Comparison of ENCODE assay signal across 31 cellular contexts in the genomic region with DNA sequence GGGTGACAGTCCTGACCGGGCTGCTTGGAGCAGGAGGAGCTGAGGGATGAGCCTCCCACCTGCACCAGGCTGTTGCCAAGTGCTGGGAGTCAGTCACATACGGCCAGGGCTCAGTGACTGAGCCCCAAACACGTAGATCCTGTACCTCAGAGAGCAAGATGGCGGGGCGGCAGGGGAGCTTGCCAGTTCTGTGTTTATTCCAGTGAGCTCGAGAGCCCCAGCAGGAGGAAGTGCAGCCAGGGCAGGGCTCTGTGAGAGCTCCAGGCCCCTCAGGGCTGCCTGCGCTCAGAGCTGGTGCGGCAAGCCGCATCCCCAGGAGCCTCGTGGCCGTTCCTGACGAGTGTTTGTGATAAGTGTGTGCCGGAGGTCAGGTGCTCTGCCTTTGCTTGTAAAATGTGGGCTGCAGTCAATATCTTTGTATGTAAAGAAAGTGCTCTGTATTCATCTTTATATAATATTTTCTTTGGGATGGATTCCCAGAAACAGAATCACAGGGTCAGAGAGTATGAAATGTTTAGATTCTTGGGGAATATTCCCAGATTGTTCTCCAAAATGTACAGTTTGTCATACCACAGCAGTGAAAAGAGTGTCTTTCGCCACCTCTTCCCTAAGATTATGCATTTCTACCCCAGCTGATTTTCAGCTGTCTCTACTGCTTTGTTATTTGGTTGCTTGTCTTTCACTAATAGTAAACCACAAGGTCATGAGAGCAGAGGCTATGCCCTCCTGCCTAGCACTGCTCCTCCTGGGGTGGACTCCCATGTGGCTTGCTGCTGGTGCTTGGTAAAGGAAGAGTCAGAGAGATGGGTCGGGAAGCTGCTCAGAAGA. TPM values are rescaled to one million over a fixed set of nuclear protein-coding genes. Genes with fewer than 3 reads are reported as not detected.
A peak's percentile ranks its signal among the peaks of the same experiment; 100 is the strongest.
DNase-seq lines count a peak whose midpoint lies in the region; ATAC-seq, FAIRE-seq and TF ChIP-seq lines count a peak whose summit lies in the region.
"Had no signal": no experiment of that assay in that cellular context is flagged by ENCODE, and none has a peak within 500 bp of the region (broad histone marks: within the 10 kb centered on the region; RNA-seq: fewer than 3 reads in every experiment).

No MANE protein-coding gene starts in this region.

- H3K4me3 ChIP-seq in HepG2 (replicated peaks in 1 of 3; ENCODE audit: insufficient read depth in 1 of 3, low read depth in 2 of 3, low read length in 3 of 3) (no peak overlapping the region), right lobe of liver (no peak overlapping the region), left lung (no peak overlapping the region)
- H3K4me3 ChIP-seq: BLaER1 treated with 17β-estradiol and CSF1 and Interleukin-3, amounts not matched to agents 10 nM and 100 nM; colonic mucosa; psoas muscle had no signal

- in situ Hi-C loops in HepG2 (cut with HindIII; ENCODE audit: extremely low pct_ligation_motif_present, low pct_unique_long_range_greater_than_20kb), result no loop called here

- no peaks in the 10 kb centered on the region for H4K20me1 ChIP-seq in HepG2 (ENCODE audit: insufficient read depth, low read length)

- BruUV-seq in HepG2 (replicated peaks; lab: Mats Ljungman, UMichigan), result no TSS peak

- H3K9ac ChIP-seq in HepG2 (ENCODE audit: insufficient read depth, low read depth, low read length), result no peak overlapping the region
- H3K9ac ChIP-seq: BLaER1 treated with 17β-estradiol and CSF1 and Interleukin-3, amounts not matched to agents 10 nM and 100 nM; SK-N-SH had no signal

- ATAC-seq in HepG2 (no peak), right lobe of liver (no peak), left lung (peak; percentile 92), GM18867 (IDR thresholded peaks at IDR 0.05; ENCODE audit: unreplicated experiment) (no peak)
- no peak for ATAC-seq in stimulated activated naive CD8-positive, alpha-beta T cell treated with anti-CD3 and anti-CD28 coated beads, Interleukin-15, Interleukin-2, amounts not matched to agents 100 U/mL and 50 U/mL, for 24 hours
- ATAC-seq: psoas muscle had no signal

- peak overlapping the region; percentile 51 for H3K27ac Mint-ChIP-seq in activated naive CD8-positive, alpha-beta T cell treated with anti-CD3 and anti-CD28 coated beads for 36 hours
- H3K27ac Mint-ChIP-seq: activated T-helper 1 cell treated with anti-CD3 and anti-CD28 coated beads, Interleukin-12 subunit alpha, Interleukin-12 subunit beta, Interleukin-2, Interleukin-4 antibody, amounts not matched to agents 30 ng/mL and 10 ng/mL and 1 ng/mL, durations not matched to agents 14 hours and 24 hours and 36 hours; T-helper 1 cell treated with Interleukin-12 subunit alpha and Interleukin-12 subunit beta and Interleukin-4 antibody, amounts not matched to agents 30 μg/mL and 1 μg/mL, for 36 hours had no signal

- TF ChIP-seq EP300 in HepG2 (IDR thresholded peaks at IDR 0.05; ENCODE audit: low read depth in 2 of 2, low read length in 2 of 2) (no peak), HepG2 (CRISPR knock-in tag; IDR thresholded peaks at IDR 0.05; ENCODE audit: borderline replicate concordance) (no peak)

- H3K9me3 ChIP-seq in HepG2 (ENCODE audit: low read length) (no peaks in the 10 kb centered on the region), right lobe of liver (no peaks in the 10 kb centered on the region), left lung (no peaks in the 10 kb centered on the region)
- H3K9me3 ChIP-seq: BLaER1 treated with 17β-estradiol and CSF1 and Interleukin-3, amounts not matched to agents 10 nM and 100 nM; colonic mucosa; psoas muscle; SK-N-SH had no signal

- H3K36me3 Mint-ChIP-seq in activated naive CD8-positive, alpha-beta T cell treated with anti-CD3 and anti-CD28 coated beads for 36 hours, result peaks cover 60% of the 10 kb centered on the region

- no peaks in the 10 kb centered on the region for H3K79me2 ChIP-seq in HepG2 (ENCODE audit: insufficient read depth, low read length)

- intact Hi-C loops in HepG2 (cut with micrococcal nuclease; ENCODE audit: unreplicated experiment), result no loop called here
- intact Hi-C loops in right lobe of liver (cut with DNase I), result no loop called here
- intact Hi-C loops in left lung (cut with DNase I), result no loop called here

- H3K36me3 ChIP-seq in HepG2 (replicated peaks in 1 of 2; ENCODE audit: control insufficient read depth in 1 of 2, insufficient read depth in 2 of 2, low read length in 2 of 2) (peaks cover 46 to 89% of the 10 kb centered on the region in 2 experiments), right lobe of liver (peaks cover 0 to 24% (median 7%) of the 10 kb centered on the region in 4 donors), left lung (peaks cover 0 to 98% of the 10 kb centered on the region in 2 donors)

- H3K27me3 ChIP-seq in HepG2 (ENCODE audit: control insufficient read depth in 1 of 2, insufficient read depth in 2 of 2, low read length in 2 of 2) (no peaks in the 10 kb centered on the region; a peak in 1 of 5 replicates), right lobe of liver (no peaks in the 10 kb centered on the region), left lung (no peaks in the 10 kb centered on the region)
- H3K27me3 ChIP-seq: BLaER1 treated with 17β-estradiol and CSF1 and Interleukin-3, amounts not matched to agents 10 nM and 100 nM; colonic mucosa had no signal

- no peak for FAIRE-seq in HepG2 (lab: Jason Lieb, UNC)
- FAIRE-seq: TTC549 had no signal

- over 99% methylated on average over 12 of the region's 15 CpGs for WGBS in HepG2 (ENCODE audit: low lambda C conversion rate)
- WGBS in right lobe of liver (ENCODE audit: insufficient coverage, low coverage, low lambda C conversion rate, missing lambda C conversion rate), result 90% methylated on average over 2 of the region's 15 CpGs

- TF ChIP-seq POLR2A in HepG2 (IDR thresholded peaks at IDR 0.05; ENCODE audit: insufficient read depth in 1 of 2, low read depth in 2 of 2, low read length in 2 of 2), result no peak
- no peak for TF ChIP-seq POLR2A in right lobe of liver (IDR thresholded peaks at IDR 0.05)

- no peak for TF ChIP-seq RAD21 in HepG2 (CRISPR knock-in tag; IDR thresholded peaks at IDR 0.05)

- no peaks in the 10 kb centered on the region for H3K4me1 Mint-ChIP-seq in activated naive CD8-positive, alpha-beta T cell treated with anti-CD3 and anti-CD28 coated beads for 36 hours
- H3K4me1 Mint-ChIP-seq: activated naive CD4-positive, alpha-beta T cell treated with anti-CD3 and anti-CD28 coated beads, Interleukin-2, amount 10 ng/mL, durations not matched to agents 7 days and 5 days; naive B cell had no signal

- H3K4me1 ChIP-seq in HepG2 (ENCODE audit: insufficient read depth, low read length), result peaks cover 15% of the 10 kb centered on the region; the same call in 1 of the 2 replicates
- H3K4me1 ChIP-seq in right lobe of liver, result peaks cover 0 to 6% (median 0%) of the 10 kb centered on the region in 4 donors
- no peaks in the 10 kb centered on the region for H3K4me1 ChIP-seq in left lung
- H3K4me1 ChIP-seq: BLaER1 treated with 17β-estradiol and CSF1 and Interleukin-3, amounts not matched to agents 10 nM and 100 nM; colonic mucosa; psoas muscle had no signal

- H3K9me3 Mint-ChIP-seq in activated naive CD8-positive, alpha-beta T cell treated with anti-CD3 and anti-CD28 coated beads for 36 hours, result no peaks in the 10 kb centered on the region
- H3K9me3 Mint-ChIP-seq: activated naive CD4-positive, alpha-beta T cell treated with anti-CD3 and anti-CD28 coated beads, Interleukin-2, amount 10 ng/mL, durations not matched to agents 7 days and 5 days; activated T-helper 1 cell treated with anti-CD3 and anti-CD28 coated beads, Interleukin-12 subunit alpha, Interleukin-12 subunit beta, Interleukin-2, Interleukin-4 antibody, amounts not matched to agents 30 ng/mL and 10 ng/mL and 1 ng/mL, durations not matched to agents 14 hours and 24 hours and 36 hours; IgD-negative memory B cell; T-helper 1 cell treated with Interleukin-12 subunit alpha and Interleukin-12 subunit beta and Interleukin-4 antibody, amounts not matched to agents 30 μg/mL and 1 μg/mL, for 36 hours had no signal

- no peak overlapping the region for H3K4me3 Mint-ChIP-seq in activated naive CD8-positive, alpha-beta T cell treated with anti-CD3 and anti-CD28 coated beads for 36 hours
- H3K4me3 Mint-ChIP-seq: activated naive CD4-positive, alpha-beta T cell treated with anti-CD3 and anti-CD28 coated beads, Interleukin-2, amount 10 ng/mL, durations not matched to agents 7 days and 5 days; activated T-helper 1 cell treated with anti-CD3 and anti-CD28 coated beads, Interleukin-12 subunit alpha, Interleukin-12 subunit beta, Interleukin-2, Interleukin-4 antibody, amounts not matched to agents 30 ng/mL and 10 ng/mL and 1 ng/mL, durations not matched to agents 14 hours and 24 hours and 36 hours; IgD-negative memory B cell; naive B cell; T-helper 1 cell treated with Interleukin-12 subunit alpha and Interleukin-12 subunit beta and Interleukin-4 antibody, amounts not matched to agents 30 μg/mL and 1 μg/mL, for 36 hours had no signal

- no peaks in the 10 kb centered on the region for H3K27me3 Mint-ChIP-seq in activated naive CD8-positive, alpha-beta T cell treated with anti-CD3 and anti-CD28 coated beads for 36 hours
- H3K27me3 Mint-ChIP-seq: activated naive CD4-positive, alpha-beta T cell treated with anti-CD3 and anti-CD28 coated beads, Interleukin-2, amount 10 ng/mL, durations not matched to agents 7 days and 5 days; IgD-negative memory B cell; naive B cell had no signal

- TF ChIP-seq CTCF in HepG2 (CRISPR knock-in tag; IDR thresholded peaks at IDR 0.05), result no peak
- TF ChIP-seq CTCF in right lobe of liver (IDR thresholded peaks at IDR 0.05), result no peak
- no peak for TF ChIP-seq CTCF in left lung (IDR thresholded peaks at IDR 0.05)

- no peak overlapping the region for H2AFZ ChIP-seq in HepG2 (ENCODE audit: low read length)

- POLR2A ChIA-PET in HepG2 (lab: Yijun Ruan, JAX), result no interaction called here

- no peak overlapping the region for H3K27ac ChIP-seq in HepG2 (ENCODE audit: extremely low read length, insufficient read depth, low read length)
- H3K27ac ChIP-seq in right lobe of liver, result no peak overlapping the region
- no peak overlapping the region for H3K27ac ChIP-seq in left lung
- H3K27ac ChIP-seq: BLaER1 treated with 17β-estradiol and CSF1 and Interleukin-3, amounts not matched to agents 10 nM and 100 nM; colonic mucosa; epithelial cell of prostate; psoas muscle had no signal

- no peak overlapping the region for H3K4me2 ChIP-seq in HepG2 (ENCODE audit: low read depth, low read length)
- H3K4me2 ChIP-seq: BLaER1 treated with 17β-estradiol and CSF1 and Interleukin-3, amounts not matched to agents 10 nM and 100 nM; SK-N-SH had no signal

- no peak for DNase-seq in HepG2 (ENCODE audit: low spot score)
- DNase-seq in right lobe of liver, result no peak
- DNase-seq in activated naive CD8-positive, alpha-beta T cell treated with anti-CD3 and anti-CD28 coated beads for 36 hours, result no peak
- DNase-seq in left lung, result peak in 1 of 2 donors; percentile 60
- no peak for DNase-seq in stimulated activated naive CD8-positive, alpha-beta T cell treated with anti-CD3 and anti-CD28 coated beads, Interleukin-15, Interleukin-2, amounts not matched to agents 100 U/mL and 50 U/mL, for 24 hours
- DNase-seq in SHP77 (lab: John Stamatoyannopoulos, UW), result no peak
- DNase-seq: activated naive CD4-positive, alpha-beta T cell treated with anti-CD3 and anti-CD28 coated beads, Interleukin-2, amount 10 ng/mL, durations not matched to agents 7 days and 5 days; amygdala; colonic mucosa; COR-L47; effector CD4-positive, alpha-beta T cell; GF-D8; midbrain; naive B cell; NCI-H1694 treated with DMSO at 0.1 percent for 48 hours; NCI-H2171; NCI-H526 treated with DMSO at 0.1 percent for 48 hours; NK-92 treated with Interleukin-12 subunit alpha and Interleukin-12 subunit beta, amount 100 ng/mL, for 24 hours; occipital lobe; psoas muscle; SK-N-SH; stimulated activated CD4-positive, alpha-beta T cell treated with anti-CD3 and anti-CD28 coated beads, Interleukin-15, amount 100 ng/mL, for 24 hours; stimulated activated CD4-positive, alpha-beta T cell treated with anti-CD3 and anti-CD28 coated beads, Interleukin-4, amount 100 ng/mL, for 4 hours; trophoblast cell had no signal

- CTCF ChIA-PET in HepG2 (lab: Yijun Ruan, JAX; ENCODE audit: low intra/inter-chr PET ratio, low total read pairs), result no interaction called here

RNA-seq across cellular contexts. Expression of a gene that starts 50.3 kb away (rescaled TPM):
- total RNA-seq in HepG2 (2016; rRNA removed; fragmentation: Illumina TruSeq; extraction: Trizol) (11.4 and 18.5 TPM in 2 replicates), right lobe of liver (10 to 100 TPM in 2 of 6 experiments, 1 to 10 TPM in 4; 6.6 to 14.7 (median 8.7) TPM), left lung (10 to 100 TPM; 22.5 to 22.9 TPM)
- 11.0 and 11.5 TPM in 2 replicates for total RNA-seq in HepG2 (2016; cell fraction: cytosol; rRNA removed; fragmentation: Illumina TruSeq; extraction: Trizol; ENCODE audit: low read depth)
- total RNA-seq in HepG2 (2016; cell fraction: insoluble cytoplasmic fraction; rRNA removed; fragmentation: Illumina TruSeq; extraction: Trizol), result 10.3 and 19.4 TPM in 2 replicates
- 15.4 and 15.7 TPM in 2 replicates for total RNA-seq in HepG2 (2016; cell fraction: membrane; rRNA removed; fragmentation: Illumina TruSeq; extraction: Trizol)
- total RNA-seq in HepG2 (2016; cell fraction: nucleus; rRNA removed; fragmentation: Illumina TruSeq; extraction: Trizol), result 15.3 and 18.5 TPM in 2 replicates
- 13.3 and 14.6 TPM in 2 replicates for polyA plus RNA-seq in HepG2 (2011; rRNA removed)
- polyA plus RNA-seq in HepG2 (2011; cell fraction: cytosol; rRNA removed), result 6.5 and 13.6 TPM in 2 replicates
- 45.3 and 58.0 TPM in 2 replicates for polyA plus RNA-seq in HepG2 (2011; cell fraction: nucleus; rRNA removed)
- polyA plus RNA-seq in HepG2 (2012), result 16.5 and 18.9 TPM in 2 replicates
- polyA plus RNA-seq in HepG2 (2016; cell fraction: cytosol; fragmentation: Illumina TruSeq; extraction: Trizol; ENCODE audit: low read depth), result 6.0 and 6.9 TPM in 2 replicates
- polyA plus RNA-seq in HepG2 (2016; cell fraction: insoluble cytoplasmic fraction; fragmentation: Illumina TruSeq; extraction: Trizol; ENCODE audit: low read depth), result 18.4 and 25.2 TPM in 2 replicates
- polyA plus RNA-seq in HepG2 (2016; cell fraction: membrane; fragmentation: Illumina TruSeq; extraction: Trizol; ENCODE audit: low read depth), result 9.2 and 10.2 TPM in 2 replicates
- polyA plus RNA-seq in HepG2 (2016; cell fraction: nucleus; fragmentation: Illumina TruSeq; extraction: Trizol; ENCODE audit: insufficient read depth, low read depth), result 43.4 and 47.9 TPM in 2 replicates
- 8.8 and 40.6 TPM in 2 replicates for polyA minus RNA-seq in HepG2 (2011; rRNA and poly(A)+ RNA removed; ENCODE audit: low replicate concordance)
- 11.3 and 19.9 TPM in 2 replicates for polyA minus RNA-seq in HepG2 (2011; cell fraction: cytosol; rRNA and poly(A)+ RNA removed)
- 29.0 and 37.0 TPM in 2 replicates for polyA minus RNA-seq in HepG2 (2011; cell fraction: nucleus; rRNA and poly(A)+ RNA removed)
- total RNA-seq in activated naive CD8-positive, alpha-beta T cell treated with anti-CD3 and anti-CD28 coated beads for 36 hours, result 10 to 100 TPM; 44.8 to 46.2 TPM
